In genomic region chr11:118911113-118911879, GRCh38 we compare ENCODE assay signal across 8 cellular contexts. TPM values are rescaled to one million over a fixed set of nuclear protein-coding genes. Genes with fewer than 3 reads are reported as not detected.
DNase-seq lines count a peak whose midpoint lies in the region; ATAC-seq and TF ChIP-seq lines count a peak whose summit lies in the region.

No MANE protein-coding gene starts in this region.

- peaks cover 10% of the 10 kb centered on the region for H4K20me1 ChIP-seq in PC-9 (ENCODE audit: insufficient read depth)

- no peaks in the 10 kb centered on the region for H3K27me3 Mint-ChIP-seq in naive thymus-derived CD8-positive, alpha-beta T cell

- H3K27me3 ChIP-seq in PC-9 (ENCODE audit: insufficient read depth, low read depth) (no peaks in the 10 kb centered on the region), ectodermal cell (ENCODE audit: control insufficient read depth, insufficient read depth, low read length, poor library complexity, severe bottlenecking) (no peaks in the 10 kb centered on the region)

- H3K36me3 Mint-ChIP-seq in naive thymus-derived CD8-positive, alpha-beta T cell: peaks cover 0 to 33% (median 15%) of the 10 kb centered on the region in 3 donors

- CTCF ChIA-PET in PC-9 (lab: Charles Lee): interaction anchor here (0.6 kb wide), 2 partner anchors 85 to 195 kb away, joined by 6 read pairs; no protein-coding TSS in a partner anchor

- no peak overlapping the region for H2AFZ ChIP-seq in PC-9

- H3K27ac Mint-ChIP-seq in naive thymus-derived CD8-positive, alpha-beta T cell: peak overlapping the region; percentile 93 to 100 (median 100)

- H3K4me3 Mint-ChIP-seq in naive thymus-derived CD8-positive, alpha-beta T cell: peak overlapping the region; percentile 80 to 98 (median 94)

- H3K9me3 Mint-ChIP-seq in naive thymus-derived CD8-positive, alpha-beta T cell: no peaks in the 10 kb centered on the region

- H3K27ac ChIP-seq in PC-9 (peak overlapping the region; percentile 96), ectodermal cell (ENCODE audit: insufficient read depth, low read depth, low read length, poor library complexity, severe bottlenecking) (peak overlapping the region; percentile 92)

- no peak for ATAC-seq in naive thymus-derived CD8-positive, alpha-beta T cell

- H3K4me2 ChIP-seq in PC-9: peak overlapping the region; percentile 98

- intact Hi-C loops in PC-9 (cut with micrococcal nuclease; ENCODE audit: unreplicated experiment): loop anchor here (5.0 kb wide), 1 partner anchor 406 kb away; the partner anchor contains the start of gene MCAM

- 24% methylated on average over 21 of the region's 21 CpGs for WGBS in ectodermal cell, 2 experiments

- peaks cover 85% of the 10 kb centered on the region for H3K79me2 ChIP-seq in PC-9 (ENCODE audit: low read depth)

- H3K9me3 ChIP-seq in PC-9 (ENCODE audit: insufficient read depth, low read depth) (no peaks in the 10 kb centered on the region), ectodermal cell (ENCODE audit: control insufficient read depth, low read length) (no peaks in the 10 kb centered on the region)

- no peak for TF ChIP-seq CTCF in PC-9 (conservative IDR thresholded peaks at IDR 0.05)

- H3F3A ChIP-seq in PC-9 (ENCODE audit: insufficient read depth, low read depth): peaks cover 80% of the 10 kb centered on the region

- H3K4me1 ChIP-seq in PC-9 (replicated peaks; ENCODE audit: insufficient read depth) (peaks cover 88% of the 10 kb centered on the region), ectodermal cell (ENCODE audit: control insufficient read depth, insufficient read depth, low read length) (peaks cover 84% of the 10 kb centered on the region)

- peak overlapping the region; percentile 61 for H3K4me3 ChIP-seq in PC-9
- peak overlapping the region; percentile 24 for H3K4me3 ChIP-seq in ectodermal cell (ENCODE audit: insufficient read depth, low read depth, low read length)

- H3K4me1 Mint-ChIP-seq in naive thymus-derived CD8-positive, alpha-beta T cell: peaks cover 41 to 86% (median 82%) of the 10 kb centered on the region in 4 donors

- no peaks in the 10 kb centered on the region for H3K9me2 ChIP-seq in PC-9 (ENCODE audit: insufficient read depth)

- DNase-seq in COLO668 (lab: John Stamatoyannopoulos, UW; ENCODE audit: unreplicated experiment) (peak; percentile 74), PC-9 (peak; percentile 71 to 75), iPS-NIHi7 (ENCODE audit: extremely low spot score) (no peak), epidermal melanocyte (ENCODE audit: insufficient read length, low spot score) (no peak), KG1 (lab: John Stamatoyannopoulos, UW) (no peak), DMS114 treated with DMSO at 0.1 percent for 48 hours (lab: John Stamatoyannopoulos, UW; ENCODE audit: unreplicated experiment) (no peak)
- DNase-seq in naive thymus-derived CD8-positive, alpha-beta T cell: peak in 1 of 10 donors; percentile 42

- TSS peak; percentile 71 for BruUV-seq in PC-9 (replicated peaks; lab: Mats Ljungman, UMichigan)

- POLR2A ChIA-PET in PC-9 (lab: Charles Lee; ENCODE audit: unreplicated experiment): interaction anchor here (1.2 to 1.8 kb wide), 2 partner anchors 11 to 15 kb away, joined by 9 to 10 read pairs; partner anchors contain the start of gene BCL9L
- POLR2A ChIA-PET in naive thymus-derived CD8-positive, alpha-beta T cell (lab: Charles Lee): interaction anchor here (0.5 to 10.1 kb wide), 11 partner anchors 33 to 607 kb away, joined by 3 to 126 read pairs (median 5); partner anchors contain the start of gene CD3E

- H3K36me3 ChIP-seq in PC-9 (ENCODE audit: low read depth): peaks cover 16% of the 10 kb centered on the region
- no peaks in the 10 kb centered on the region for H3K36me3 ChIP-seq in ectodermal cell (ENCODE audit: control insufficient read depth, insufficient read depth, low read length)

RNA-seq across cellular contexts. Expression of gene BCL9L, which starts 14.4 kb away (rescaled TPM):
- 75.9 and 108 TPM in 2 replicates for total RNA-seq in PC-9 (2021)
- polyA plus RNA-seq in ectodermal cell (2013, experiment 1 of 4): 32.7 TPM
- 39.1 TPM for polyA plus RNA-seq in ectodermal cell (2013, experiment 2 of 4)
- polyA plus RNA-seq in ectodermal cell (2013, experiment 3 of 4): 25.6 TPM
- 28.2 TPM for polyA plus RNA-seq in ectodermal cell (2013, experiment 4 of 4)
- 100 to 1,000 TPM; 283 TPM for total RNA-seq in naive thymus-derived CD8-positive, alpha-beta T cell
- 1 to 10 TPM; 3.1 to 8.7 (median 4.3) TPM for polyA plus RNA-seq in naive thymus-derived CD8-positive, alpha-beta T cell

RNA-seq across cellular contexts. Expression of gene CXCR5, which starts 27.6 kb away (rescaled TPM):
- total RNA-seq in PC-9 (2021): not detected in 2 replicates
- not detected for polyA plus RNA-seq in ectodermal cell (2013, experiment 1 of 4)
- not detected for polyA plus RNA-seq in ectodermal cell (2013, experiment 2 of 4)
- polyA plus RNA-seq in ectodermal cell (2013, experiment 3 of 4): not detected
- not detected for polyA plus RNA-seq in ectodermal cell (2013, experiment 4 of 4)
- 1 to 10 TPM; 3.2 to 3.5 TPM for total RNA-seq in naive thymus-derived CD8-positive, alpha-beta T cell
- under 1 TPM; 0.17 to 0.63 (median 0.29) TPM for polyA plus RNA-seq in naive thymus-derived CD8-positive, alpha-beta T cell

RNA-seq across cellular contexts. Expression of gene UPK2, which starts 44.8 kb away (rescaled TPM):
- total RNA-seq in PC-9 (2021): 17.1 and 23.2 TPM in 2 replicates
- not detected for polyA plus RNA-seq in ectodermal cell (2013, experiment 1 of 4)
- polyA plus RNA-seq in ectodermal cell (2013, experiment 2 of 4): not detected
- polyA plus RNA-seq in ectodermal cell (2013, experiment 3 of 4): not detected
- 0.69 TPM for polyA plus RNA-seq in ectodermal cell (2013, experiment 4 of 4)
- under 1 TPM in 1 of 2 experiments, not detected in 1; 0.52 TPM for total RNA-seq in naive thymus-derived CD8-positive, alpha-beta T cell
- under 1 TPM in 1 of 3 donors, not detected in 2; 0.22 TPM for polyA plus RNA-seq in naive thymus-derived CD8-positive, alpha-beta T cell

Comparison
In these comparisons a context has a peak if more than half of its experiments do, and no peak if none do; other contexts are left out.
1. DNase-seq: peak in COLO668 (single experiment) and PC-9 (2 of 2); none in iPS-NIHi7 (single experiment), epidermal melanocyte (single experiment), KG1 (single experiment) and DMS114 treated with DMSO at 0.1 percent for 48 hours (single experiment).
2. RNA of gene UPK2, which starts 44.8 kb away (total RNA-seq): 17.1 to 23.2 TPM in PC-9; 0.52 TPM in naive thymus-derived CD8-positive, alpha-beta T cell; every median in the first group is over 10 times any median in the second.